2 cellular contexts compared by ENCODE assay signal in the genomic region with DNA sequence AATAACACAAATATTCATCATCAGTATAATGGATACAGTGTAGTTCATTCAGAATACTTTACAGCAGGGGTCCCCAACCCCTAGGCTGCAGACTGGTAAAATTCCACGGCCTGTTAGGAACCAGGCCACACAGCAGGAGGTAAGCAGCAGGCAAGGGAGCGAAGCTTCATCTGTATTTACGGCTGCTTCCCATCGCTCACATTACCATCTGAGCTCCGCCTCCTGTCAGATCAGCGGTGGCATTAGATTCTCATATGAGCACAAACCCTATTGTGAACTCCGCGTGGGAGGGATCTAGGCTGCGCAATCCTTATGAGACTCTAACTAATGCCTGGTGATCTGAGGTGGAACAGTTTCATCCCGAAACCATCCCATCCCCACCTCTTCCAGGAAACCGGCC.
TF ChIP-seq lines count a peak whose summit lies in the region.

No MANE protein-coding gene starts in this region.

TF ChIP-seq in GM23338, 12 proteins besides CTCF, POLR2A, EP300 and RAD21:
- TF ChIP-seq NANOG (IDR thresholded peaks at IDR 0.05; ENCODE audit: borderline replicate concordance) = no peak
- TF ChIP-seq, protein P1, sequence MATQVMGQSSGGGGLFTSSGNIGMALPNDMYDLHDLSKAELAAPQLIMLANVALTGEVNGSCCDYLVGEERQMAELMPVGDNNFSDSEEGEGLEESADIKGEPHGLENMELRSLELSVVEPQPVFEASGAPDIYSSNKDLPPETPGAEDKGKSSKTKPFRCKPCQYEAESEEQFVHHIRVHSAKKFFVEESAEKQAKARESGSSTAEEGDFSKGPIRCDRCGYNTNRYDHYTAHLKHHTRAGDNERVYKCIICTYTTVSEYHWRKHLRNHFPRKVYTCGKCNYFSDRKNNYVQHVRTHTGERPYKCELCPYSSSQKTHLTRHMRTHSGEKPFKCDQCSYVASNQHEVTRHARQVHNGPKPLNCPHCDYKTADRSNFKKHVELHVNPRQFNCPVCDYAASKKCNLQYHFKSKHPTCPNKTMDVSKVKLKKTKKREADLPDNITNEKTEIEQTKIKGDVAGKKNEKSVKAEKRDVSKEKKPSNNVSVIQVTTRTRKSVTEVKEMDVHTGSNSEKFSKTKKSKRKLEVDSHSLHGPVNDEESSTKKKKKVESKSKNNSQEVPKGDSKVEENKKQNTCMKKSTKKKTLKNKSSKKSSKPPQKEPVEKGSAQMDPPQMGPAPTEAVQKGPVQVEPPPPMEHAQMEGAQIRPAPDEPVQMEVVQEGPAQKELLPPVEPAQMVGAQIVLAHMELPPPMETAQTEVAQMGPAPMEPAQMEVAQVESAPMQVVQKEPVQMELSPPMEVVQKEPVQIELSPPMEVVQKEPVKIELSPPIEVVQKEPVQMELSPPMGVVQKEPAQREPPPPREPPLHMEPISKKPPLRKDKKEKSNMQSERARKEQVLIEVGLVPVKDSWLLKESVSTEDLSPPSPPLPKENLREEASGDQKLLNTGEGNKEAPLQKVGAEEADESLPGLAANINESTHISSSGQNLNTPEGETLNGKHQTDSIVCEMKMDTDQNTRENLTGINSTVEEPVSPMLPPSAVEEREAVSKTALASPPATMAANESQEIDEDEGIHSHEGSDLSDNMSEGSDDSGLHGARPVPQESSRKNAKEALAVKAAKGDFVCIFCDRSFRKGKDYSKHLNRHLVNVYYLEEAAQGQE (IDR thresholded peaks at IDR 0.05; ENCODE audit: unreplicated experiment) = no peak
- no peak for TF ChIP-seq POLR2AphosphoS5 (IDR thresholded peaks at IDR 0.05; ENCODE audit: low read depth)
- TF ChIP-seq EZH2 (IDR thresholded peaks at IDR 0.05; ENCODE audit: low read depth, unreplicated experiment) = no peak
- TF ChIP-seq, protein P2, sequence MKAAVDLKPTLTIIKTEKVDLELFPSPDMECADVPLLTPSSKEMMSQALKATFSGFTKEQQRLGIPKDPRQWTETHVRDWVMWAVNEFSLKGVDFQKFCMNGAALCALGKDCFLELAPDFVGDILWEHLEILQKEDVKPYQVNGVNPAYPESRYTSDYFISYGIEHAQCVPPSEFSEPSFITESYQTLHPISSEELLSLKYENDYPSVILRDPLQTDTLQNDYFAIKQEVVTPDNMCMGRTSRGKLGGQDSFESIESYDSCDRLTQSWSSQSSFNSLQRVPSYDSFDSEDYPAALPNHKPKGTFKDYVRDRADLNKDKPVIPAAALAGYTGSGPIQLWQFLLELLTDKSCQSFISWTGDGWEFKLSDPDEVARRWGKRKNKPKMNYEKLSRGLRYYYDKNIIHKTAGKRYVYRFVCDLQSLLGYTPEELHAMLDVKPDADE (IDR thresholded peaks at IDR 0.05) = no peak
- TF ChIP-seq, protein P3, sequence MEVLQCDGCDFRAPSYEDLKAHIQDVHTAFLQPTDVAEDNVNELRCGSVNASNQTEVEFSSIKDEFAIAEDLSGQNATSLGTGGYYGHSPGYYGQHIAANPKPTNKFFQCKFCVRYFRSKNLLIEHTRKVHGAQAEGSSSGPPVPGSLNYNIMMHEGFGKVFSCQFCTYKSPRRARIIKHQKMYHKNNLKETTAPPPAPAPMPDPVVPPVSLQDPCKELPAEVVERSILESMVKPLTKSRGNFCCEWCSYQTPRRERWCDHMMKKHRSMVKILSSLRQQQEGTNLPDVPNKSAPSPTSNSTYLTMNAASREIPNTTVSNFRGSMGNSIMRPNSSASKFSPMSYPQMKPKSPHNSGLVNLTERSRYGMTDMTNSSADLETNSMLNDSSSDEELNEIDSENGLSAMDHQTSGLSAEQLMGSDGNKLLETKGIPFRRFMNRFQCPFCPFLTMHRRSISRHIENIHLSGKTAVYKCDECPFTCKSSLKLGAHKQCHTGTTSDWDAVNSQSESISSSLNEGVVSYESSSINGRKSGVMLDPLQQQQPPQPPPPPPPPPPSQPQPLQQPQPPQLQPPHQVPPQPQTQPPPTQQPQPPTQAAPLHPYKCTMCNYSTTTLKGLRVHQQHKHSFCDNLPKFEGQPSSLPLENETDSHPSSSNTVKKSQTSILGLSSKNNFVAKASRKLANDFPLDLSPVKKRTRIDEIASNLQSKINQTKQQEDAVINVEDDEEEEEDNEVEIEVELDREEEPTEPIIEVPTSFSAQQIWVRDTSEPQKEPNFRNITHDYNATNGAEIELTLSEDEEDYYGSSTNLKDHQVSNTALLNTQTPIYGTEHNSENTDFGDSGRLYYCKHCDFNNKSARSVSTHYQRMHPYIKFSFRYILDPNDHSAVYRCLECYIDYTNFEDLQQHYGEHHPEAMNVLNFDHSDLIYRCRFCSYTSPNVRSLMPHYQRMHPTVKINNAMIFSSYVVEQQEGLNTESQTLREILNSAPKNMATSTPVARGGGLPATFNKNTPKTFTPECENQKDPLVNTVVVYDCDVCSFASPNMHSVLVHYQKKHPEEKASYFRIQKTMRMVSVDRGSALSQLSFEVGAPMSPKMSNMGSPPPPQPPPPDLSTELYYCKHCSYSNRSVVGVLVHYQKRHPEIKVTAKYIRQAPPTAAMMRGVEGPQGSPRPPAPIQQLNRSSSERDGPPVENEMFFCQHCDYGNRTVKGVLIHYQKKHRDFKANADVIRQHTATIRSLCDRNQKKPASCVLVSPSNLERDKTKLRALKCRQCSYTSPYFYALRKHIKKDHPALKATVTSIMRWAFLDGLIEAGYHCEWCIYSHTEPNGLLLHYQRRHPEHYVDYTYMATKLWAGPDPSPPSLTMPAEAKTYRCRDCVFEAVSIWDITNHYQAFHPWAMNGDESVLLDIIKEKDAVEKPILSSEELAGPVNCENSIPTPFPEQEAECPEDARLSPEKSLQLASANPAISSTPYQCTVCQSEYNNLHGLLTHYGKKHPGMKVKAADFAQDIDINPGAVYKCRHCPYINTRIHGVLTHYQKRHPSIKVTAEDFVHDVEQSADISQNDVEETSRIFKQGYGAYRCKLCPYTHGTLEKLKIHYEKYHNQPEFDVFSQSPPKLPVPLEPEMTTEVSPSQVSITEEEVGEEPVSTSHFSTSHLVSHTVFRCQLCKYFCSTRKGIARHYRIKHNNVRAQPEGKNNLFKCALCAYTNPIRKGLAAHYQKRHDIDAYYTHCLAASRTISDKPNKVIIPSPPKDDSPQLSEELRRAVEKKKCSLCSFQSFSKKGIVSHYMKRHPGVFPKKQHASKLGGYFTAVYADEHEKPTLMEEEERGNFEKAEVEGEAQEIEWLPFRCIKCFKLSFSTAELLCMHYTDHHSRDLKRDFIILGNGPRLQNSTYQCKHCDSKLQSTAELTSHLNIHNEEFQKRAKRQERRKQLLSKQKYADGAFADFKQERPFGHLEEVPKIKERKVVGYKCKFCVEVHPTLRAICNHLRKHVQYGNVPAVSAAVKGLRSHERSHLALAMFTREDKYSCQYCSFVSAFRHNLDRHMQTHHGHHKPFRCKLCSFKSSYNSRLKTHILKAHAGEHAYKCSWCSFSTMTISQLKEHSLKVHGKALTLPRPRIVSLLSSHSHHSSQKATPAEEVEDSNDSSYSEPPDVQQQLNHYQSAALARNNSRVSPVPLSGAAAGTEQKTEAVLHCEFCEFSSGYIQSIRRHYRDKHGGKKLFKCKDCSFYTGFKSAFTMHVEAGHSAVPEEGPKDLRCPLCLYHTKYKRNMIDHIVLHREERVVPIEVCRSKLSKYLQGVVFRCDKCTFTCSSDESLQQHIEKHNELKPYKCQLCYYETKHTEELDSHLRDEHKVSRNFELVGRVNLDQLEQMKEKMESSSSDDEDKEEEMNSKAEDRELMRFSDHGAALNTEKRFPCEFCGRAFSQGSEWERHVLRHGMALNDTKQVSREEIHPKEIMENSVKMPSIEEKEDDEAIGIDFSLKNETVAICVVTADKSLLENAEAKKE (CRISPR knock-in tag; IDR thresholded peaks at IDR 0.05) = no peak
- no peak for TF ChIP-seq CREB1 (CRISPR knock-in tag; IDR thresholded peaks at IDR 0.05; ENCODE audit: low read depth)
- TF ChIP-seq EZH2phosphoT487 (IDR thresholded peaks at IDR 0.05; ENCODE audit: unreplicated experiment) = no peak
- no peak for TF ChIP-seq ZNF114 (CRISPR knock-in tag; IDR thresholded peaks at IDR 0.05)
- TF ChIP-seq STAT1 (IDR thresholded peaks at IDR 0.05; ENCODE audit: unreplicated experiment) = no peak

TF ChIP-seq in WTC11, 78 proteins besides CTCF, POLR2A, EP300 and RAD21:
- TF ChIP-seq FOXP1 (CRISPR knock-in tag; IDR thresholded peaks at IDR 0.05; ENCODE audit: borderline replicate concordance) (no peak), ZNF396 (CRISPR knock-in tag; IDR thresholded peaks at IDR 0.05; ENCODE audit: borderline replicate concordance) (no peak)
- TF ChIP-seq, protein P4, sequence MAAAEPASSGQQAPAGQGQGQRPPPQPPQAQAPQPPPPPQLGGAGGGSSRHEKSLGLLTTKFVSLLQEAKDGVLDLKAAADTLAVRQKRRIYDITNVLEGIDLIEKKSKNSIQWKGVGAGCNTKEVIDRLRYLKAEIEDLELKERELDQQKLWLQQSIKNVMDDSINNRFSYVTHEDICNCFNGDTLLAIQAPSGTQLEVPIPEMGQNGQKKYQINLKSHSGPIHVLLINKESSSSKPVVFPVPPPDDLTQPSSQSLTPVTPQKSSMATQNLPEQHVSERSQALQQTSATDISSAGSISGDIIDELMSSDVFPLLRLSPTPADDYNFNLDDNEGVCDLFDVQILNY (CRISPR knock-in tag; IDR thresholded peaks at IDR 0.05) = no peak
- TF ChIP-seq, protein P5, sequence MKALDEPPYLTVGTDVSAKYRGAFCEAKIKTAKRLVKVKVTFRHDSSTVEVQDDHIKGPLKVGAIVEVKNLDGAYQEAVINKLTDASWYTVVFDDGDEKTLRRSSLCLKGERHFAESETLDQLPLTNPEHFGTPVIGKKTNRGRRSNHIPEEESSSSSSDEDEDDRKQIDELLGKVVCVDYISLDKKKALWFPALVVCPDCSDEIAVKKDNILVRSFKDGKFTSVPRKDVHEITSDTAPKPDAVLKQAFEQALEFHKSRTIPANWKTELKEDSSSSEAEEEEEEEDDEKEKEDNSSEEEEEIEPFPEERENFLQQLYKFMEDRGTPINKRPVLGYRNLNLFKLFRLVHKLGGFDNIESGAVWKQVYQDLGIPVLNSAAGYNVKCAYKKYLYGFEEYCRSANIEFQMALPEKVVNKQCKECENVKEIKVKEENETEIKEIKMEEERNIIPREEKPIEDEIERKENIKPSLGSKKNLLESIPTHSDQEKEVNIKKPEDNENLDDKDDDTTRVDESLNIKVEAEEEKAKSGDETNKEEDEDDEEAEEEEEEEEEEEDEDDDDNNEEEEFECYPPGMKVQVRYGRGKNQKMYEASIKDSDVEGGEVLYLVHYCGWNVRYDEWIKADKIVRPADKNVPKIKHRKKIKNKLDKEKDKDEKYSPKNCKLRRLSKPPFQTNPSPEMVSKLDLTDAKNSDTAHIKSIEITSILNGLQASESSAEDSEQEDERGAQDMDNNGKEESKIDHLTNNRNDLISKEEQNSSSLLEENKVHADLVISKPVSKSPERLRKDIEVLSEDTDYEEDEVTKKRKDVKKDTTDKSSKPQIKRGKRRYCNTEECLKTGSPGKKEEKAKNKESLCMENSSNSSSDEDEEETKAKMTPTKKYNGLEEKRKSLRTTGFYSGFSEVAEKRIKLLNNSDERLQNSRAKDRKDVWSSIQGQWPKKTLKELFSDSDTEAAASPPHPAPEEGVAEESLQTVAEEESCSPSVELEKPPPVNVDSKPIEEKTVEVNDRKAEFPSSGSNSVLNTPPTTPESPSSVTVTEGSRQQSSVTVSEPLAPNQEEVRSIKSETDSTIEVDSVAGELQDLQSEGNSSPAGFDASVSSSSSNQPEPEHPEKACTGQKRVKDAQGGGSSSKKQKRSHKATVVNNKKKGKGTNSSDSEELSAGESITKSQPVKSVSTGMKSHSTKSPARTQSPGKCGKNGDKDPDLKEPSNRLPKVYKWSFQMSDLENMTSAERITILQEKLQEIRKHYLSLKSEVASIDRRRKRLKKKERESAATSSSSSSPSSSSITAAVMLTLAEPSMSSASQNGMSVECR (CRISPR knock-in tag; IDR thresholded peaks at IDR 0.05; ENCODE audit: borderline replicate concordance) = no peak
